1 cellular context compared by ENCODE assay signal in the genomic region with DNA sequence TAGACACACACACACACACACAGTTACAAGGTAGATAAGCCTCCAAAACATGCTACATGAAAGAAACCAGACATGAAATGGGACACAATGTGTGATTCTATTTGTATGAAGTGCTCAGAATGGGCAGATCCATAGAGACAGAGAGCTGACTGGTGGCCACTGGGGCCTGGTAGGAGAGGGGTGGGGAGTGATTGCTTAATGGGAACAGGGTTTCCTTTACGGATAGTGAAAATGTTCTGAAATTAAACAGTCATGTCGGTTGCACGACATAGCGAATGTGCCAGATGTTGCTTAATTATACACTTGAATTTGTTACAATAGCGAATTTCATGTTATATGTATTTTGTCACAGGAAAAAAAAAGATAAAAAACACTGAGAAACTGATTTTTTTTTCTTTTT.
TF ChIP-seq lines count a peak whose summit lies in the region.

No MANE protein-coding gene starts in this region.

TF ChIP-seq in SK-N-SH treated with all-trans-retinoic acid at 6 μM for 48 hours, 23 proteins besides CTCF, POLR2A, EP300 and RAD21 (continued from another document):
- TF ChIP-seq, protein P1, sequence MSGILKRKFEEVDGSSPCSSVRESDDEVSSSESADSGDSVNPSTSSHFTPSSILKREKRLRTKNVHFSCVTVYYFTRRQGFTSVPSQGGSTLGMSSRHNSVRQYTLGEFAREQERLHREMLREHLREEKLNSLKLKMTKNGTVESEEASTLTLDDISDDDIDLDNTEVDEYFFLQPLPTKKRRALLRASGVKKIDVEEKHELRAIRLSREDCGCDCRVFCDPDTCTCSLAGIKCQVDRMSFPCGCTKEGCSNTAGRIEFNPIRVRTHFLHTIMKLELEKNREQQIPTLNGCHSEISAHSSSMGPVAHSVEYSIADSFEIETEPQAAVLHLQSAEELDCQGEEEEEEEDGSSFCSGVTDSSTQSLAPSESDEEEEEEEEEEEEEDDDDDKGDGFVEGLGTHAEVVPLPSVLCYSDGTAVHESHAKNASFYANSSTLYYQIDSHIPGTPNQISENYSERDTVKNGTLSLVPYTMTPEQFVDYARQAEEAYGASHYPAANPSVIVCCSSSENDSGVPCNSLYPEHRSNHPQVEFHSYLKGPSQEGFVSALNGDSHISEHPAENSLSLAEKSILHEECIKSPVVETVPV (CRISPR knock-in tag; IDR thresholded peaks at IDR 0.05) = no peak
TF ChIP-seq in SK-N-SH treated with all-trans-retinoic acid at 6 μM for 48 hours: peak in this region for 0.
